In genomic region chr19:51621178-51621577, GRCh38 we compare ENCODE assay signal across 16 cellular contexts. TPM values are rescaled to one million over a fixed set of nuclear protein-coding genes. Genes with fewer than 3 reads are reported as not detected.
DNase-seq lines count a peak whose midpoint lies in the region; ATAC-seq and TF ChIP-seq lines count a peak whose summit lies in the region.
"Had no signal": no experiment of that assay in that cellular context is flagged by ENCODE, and none has a peak within 500 bp of the region (broad histone marks: within the 10 kb centered on the region; RNA-seq: fewer than 3 reads in every experiment).

No MANE protein-coding gene starts in this region.

- H3K9me3 ChIP-seq in DOHH2 (ENCODE audit: control insufficient read depth, insufficient read depth, low read length) = no peaks in the 10 kb centered on the region
- H3K9me3 ChIP-seq in sigmoid colon = no peaks in the 10 kb centered on the region
- H3K9me3 ChIP-seq: MG63 had no signal

- H3K27ac Mint-ChIP-seq in activated CD4-positive, alpha-beta memory T cell treated with anti-CD3 and anti-CD28 coated beads for 36 hours = no peak overlapping the region
- H3K27ac Mint-ChIP-seq: activated CD8-positive, alpha-beta memory T cell treated with anti-CD3 and anti-CD28 coated beads, Interleukin-2, amount 10 ng/mL, durations not matched to agents 7 days and 5 days; activated naive CD4-positive, alpha-beta T cell treated with anti-CD3 and anti-CD28 coated beads, Interleukin-2, amount 10 ng/mL, durations not matched to agents 7 days and 5 days; endodermal cell had no signal

- H3K9me3 Mint-ChIP-seq in activated CD4-positive, alpha-beta memory T cell treated with anti-CD3 and anti-CD28 coated beads for 36 hours = no peaks in the 10 kb centered on the region
- H3K9me3 Mint-ChIP-seq: activated naive CD4-positive, alpha-beta T cell treated with anti-CD3 and anti-CD28 coated beads, Interleukin-2, amount 10 ng/mL, durations not matched to agents 7 days and 5 days; endodermal cell had no signal

- TF ChIP-seq EP300 in sigmoid colon (IDR thresholded peaks at IDR 0.05) = no peak

- H3K27ac ChIP-seq in DOHH2 (ENCODE audit: low read depth, low read length) (no peak overlapping the region), sigmoid colon (no peak overlapping the region)

- H4K20me1 ChIP-seq in DOHH2 (ENCODE audit: control insufficient read depth, insufficient read depth, low read depth, low read length) = no peaks in the 10 kb centered on the region

- H3K9me2 ChIP-seq in DOHH2 (replicated peaks; ENCODE audit: control insufficient read depth, low read length) = no peaks in the 10 kb centered on the region

- no peaks in the 10 kb centered on the region for H3K36me3 Mint-ChIP-seq in activated CD4-positive, alpha-beta memory T cell treated with anti-CD3 and anti-CD28 coated beads for 36 hours
- H3K36me3 Mint-ChIP-seq: activated CD8-positive, alpha-beta memory T cell treated with anti-CD3 and anti-CD28 coated beads, Interleukin-2, amount 10 ng/mL, durations not matched to agents 7 days and 5 days; activated naive CD4-positive, alpha-beta T cell treated with anti-CD3 and anti-CD28 coated beads, Interleukin-2, amount 10 ng/mL, durations not matched to agents 7 days and 5 days had no signal

- H3K4me1 Mint-ChIP-seq in activated CD4-positive, alpha-beta memory T cell treated with anti-CD3 and anti-CD28 coated beads for 36 hours (ENCODE audit: low read depth) = no peaks in the 10 kb centered on the region
- H3K4me1 Mint-ChIP-seq: activated naive CD4-positive, alpha-beta T cell treated with anti-CD3 and anti-CD28 coated beads, Interleukin-2, amount 10 ng/mL, durations not matched to agents 7 days and 5 days; endodermal cell had no signal

- ATAC-seq in GM19395 (IDR thresholded peaks at IDR 0.05; ENCODE audit: unreplicated experiment) = peak; percentile 66
- ATAC-seq: activated CD8-positive, alpha-beta memory T cell treated with anti-CD3 and anti-CD28 coated beads, Interleukin-2, amount 10 ng/mL, durations not matched to agents 7 days and 5 days had no signal

- DNase-seq in Kasumi-1 (lab: John Stamatoyannopoulos, UW) (peak; percentile 79 to 83), germinal center (ENCODE audit: low spot score) (peak; percentile 14), hippocampal formation (lab: John Stamatoyannopoulos, UW) (no peak), sigmoid colon (no peak), cortex of kidney (lab: John Stamatoyannopoulos, UW) (no peak)
- no peak for DNase-seq in activated CD4-positive, alpha-beta memory T cell treated with anti-CD3 and anti-CD28 coated beads for 36 hours
- DNase-seq: activated CD8-positive, alpha-beta memory T cell treated with anti-CD3 and anti-CD28 coated beads, Interleukin-2, amount 10 ng/mL, durations not matched to agents 7 days and 5 days; activated naive CD4-positive, alpha-beta T cell treated with anti-CD3 and anti-CD28 coated beads, Interleukin-2, amount 10 ng/mL, durations not matched to agents 7 days and 5 days; DMS79; endodermal cell; islet precursor cell; MG63; stimulated activated CD4-positive, alpha-beta T cell treated with anti-CD3 and anti-CD28 coated beads, Interleukin-1b, Interleukin-23, amount 100 ng/mL, for 48 hours had no signal

- no peaks in the 10 kb centered on the region for H3K79me2 ChIP-seq in DOHH2 (ENCODE audit: control insufficient read depth, low read length)

- CTCF ChIA-PET in activated CD4-positive, alpha-beta memory T cell treated with anti-CD3 and anti-CD28 coated beads for 36 hours (lab: Charles Lee) = interaction anchor here (0.7 to 1.4 kb wide), 3 partner anchors 17 to 146 kb away, joined by 3 to 5 read pairs (median 3); no protein-coding TSS in a partner anchor

- no peak overlapping the region for H3K4me3 Mint-ChIP-seq in activated CD4-positive, alpha-beta memory T cell treated with anti-CD3 and anti-CD28 coated beads for 36 hours
- H3K4me3 Mint-ChIP-seq: activated CD8-positive, alpha-beta memory T cell treated with anti-CD3 and anti-CD28 coated beads, Interleukin-2, amount 10 ng/mL, durations not matched to agents 7 days and 5 days; activated naive CD4-positive, alpha-beta T cell treated with anti-CD3 and anti-CD28 coated beads, Interleukin-2, amount 10 ng/mL, durations not matched to agents 7 days and 5 days; endodermal cell had no signal

- POLR2A ChIA-PET in activated CD4-positive, alpha-beta memory T cell treated with anti-CD3 and anti-CD28 coated beads for 36 hours (lab: Charles Lee) = no interaction called here

- H3F3A ChIP-seq in DOHH2 (ENCODE audit: control insufficient read depth, insufficient read depth) = peaks cover 6% of the 10 kb centered on the region; the same call in 1 of the 2 replicates

- TF ChIP-seq POLR2A in sigmoid colon (IDR thresholded peaks at IDR 0.05) = no peak

- H3K4me1 ChIP-seq in DOHH2 (ENCODE audit: control insufficient read depth, low read length) (peaks cover 11% of the 10 kb centered on the region), sigmoid colon (no peaks in the 10 kb centered on the region)

- H3K36me3 ChIP-seq in DOHH2 (ENCODE audit: control insufficient read depth, low read length) (no peaks in the 10 kb centered on the region), sigmoid colon (no peaks in the 10 kb centered on the region)
- H3K36me3 ChIP-seq: MG63 had no signal

- peaks cover 16% of the 10 kb centered on the region for H3K27me3 Mint-ChIP-seq in activated CD4-positive, alpha-beta memory T cell treated with anti-CD3 and anti-CD28 coated beads for 36 hours
- H3K27me3 Mint-ChIP-seq: activated naive CD4-positive, alpha-beta T cell treated with anti-CD3 and anti-CD28 coated beads, Interleukin-2, amount 10 ng/mL, durations not matched to agents 7 days and 5 days had no signal

- intact Hi-C loops in activated CD4-positive, alpha-beta memory T cell treated with anti-CD3 and anti-CD28 coated beads for 36 hours (cut with micrococcal nuclease) = no loop called here
- intact Hi-C loops in sigmoid colon (cut with DNase I) = no loop called here

- H3K27me3 ChIP-seq in DOHH2 (ENCODE audit: control insufficient read depth, low read length) (no peaks in the 10 kb centered on the region), sigmoid colon (peaks cover 0 to 7% (median 0%) of the 10 kb centered on the region in 3 donors)

- no peak for TF ChIP-seq CTCF in DOHH2 (IDR thresholded peaks at IDR 0.05; ENCODE audit: low read depth, low read length, poor library complexity, severe bottlenecking)
- TF ChIP-seq CTCF in sigmoid colon (IDR thresholded peaks at IDR 0.05) = no peak

- peak overlapping the region; percentile 9; the same call in 1 of the 2 replicates for H3K4me2 ChIP-seq in DOHH2 (ENCODE audit: low read length)

- H3K4me3 ChIP-seq in DOHH2 (ENCODE audit: low read length) = no peak overlapping the region
- H3K4me3 ChIP-seq in sigmoid colon = no peak overlapping the region
- H3K4me3 ChIP-seq: MG63 had no signal

- WGBS in sigmoid colon, 2 donors = 35 to 50% methylated on average over 2 of the region's 2 CpGs

RNA-seq across cellular contexts. Expression of gene SIGLEC5, which starts 9.0 kb away (rescaled TPM):
- not detected for total RNA-seq in activated CD4-positive, alpha-beta memory T cell treated with anti-CD3 and anti-CD28 coated beads for 36 hours
- total RNA-seq in sigmoid colon = under 1 TPM; 0.36 to 0.68 (median 0.52) TPM
- polyA plus RNA-seq in sigmoid colon = not detected
- total RNA-seq: activated CD8-positive, alpha-beta memory T cell treated with anti-CD3 and anti-CD28 coated beads, Interleukin-2, amount 10 ng/mL, durations not matched to agents 7 days and 5 days; endodermal cell; NCI-H460 had no signal

RNA-seq across cellular contexts. Expression of gene SIGLEC14, which starts 25.4 kb away (rescaled TPM):
- total RNA-seq in activated CD4-positive, alpha-beta memory T cell treated with anti-CD3 and anti-CD28 coated beads for 36 hours = not detected
- total RNA-seq in sigmoid colon = 1 to 10 TPM in 2 of 4 donors, under 1 TPM in 1, not detected in 1; 0.55 to 6.1 (median 5.6) TPM
- polyA plus RNA-seq in sigmoid colon = 10 to 100 TPM in 1 of 3 donors, 1 to 10 TPM in 2; 1.2 to 10.2 (median 5.3) TPM
- total RNA-seq: endodermal cell, NCI-H460 had no signal

RNA-seq across cellular contexts. Expression of gene ZNF175, which starts 50.1 kb away (rescaled TPM):
- 1 to 10 TPM; 7.1 to 7.9 TPM for total RNA-seq in activated CD4-positive, alpha-beta memory T cell treated with anti-CD3 and anti-CD28 coated beads for 36 hours
- 1 to 10 TPM; 3.3 to 5.8 (median 5.2) TPM for total RNA-seq in sigmoid colon
- polyA plus RNA-seq in sigmoid colon = 1 to 10 TPM; 1.4 to 3.6 (median 3.6) TPM

Comparison
In these comparisons a context has a peak if more than half of its experiments do, and no peak if none do; other contexts are left out.
1. DNase-seq: peak in Kasumi-1 (2 of 2) and germinal center (single experiment); none in hippocampal formation (0 of 2), activated CD4-positive, alpha-beta memory T cell treated with anti-CD3 and anti-CD28 coated beads for 36 hours (single experiment), sigmoid colon (single experiment) and cortex of kidney (single experiment).